In the genomic region with DNA sequence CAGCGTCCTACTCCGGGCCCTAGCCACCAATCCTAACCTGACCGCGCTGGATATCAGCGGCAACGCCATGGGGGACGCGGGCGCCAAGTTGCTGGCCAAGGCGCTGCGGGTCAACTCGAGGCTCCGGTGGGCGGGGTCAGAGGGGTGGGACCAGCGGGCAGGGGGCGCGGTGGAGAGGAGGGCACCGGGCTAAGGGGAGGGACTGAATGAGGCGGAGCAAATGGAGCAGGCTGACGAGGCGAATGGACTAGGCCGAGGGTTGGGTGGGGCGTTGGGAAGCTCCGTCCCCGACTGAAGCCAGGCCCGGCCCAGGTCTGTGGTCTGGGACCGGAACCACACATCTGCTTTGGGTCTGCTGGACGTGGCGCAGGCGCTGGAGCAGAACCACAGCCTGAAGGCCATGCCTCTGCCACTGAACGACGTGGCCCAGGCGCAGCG, we compare ENCODE assay signal across 11 cellular contexts. TPM values are rescaled to one million over a fixed set of nuclear protein-coding genes. Genes with fewer than 3 reads are reported as not detected.
DNase-seq lines count a peak whose midpoint lies in the region; ATAC-seq and TF ChIP-seq lines count a peak whose summit lies in the region.
"Had no signal": no experiment of that assay in that cellular context is flagged by ENCODE, and none has a peak within 500 bp of the region (broad histone marks: within the 10 kb centered on the region; RNA-seq: fewer than 3 reads in every experiment).

No MANE protein-coding gene starts in this region.

- H3K27me3 ChIP-seq in IMR-90 (ENCODE audit: control insufficient read depth, insufficient read depth, low read length) (peaks cover 74% of the 10 kb centered on the region), osteoblast (ENCODE audit: insufficient read depth, low read length) (peaks cover 88% of the 10 kb centered on the region)

- H3K79me2 ChIP-seq in osteoblast (ENCODE audit: insufficient read depth, low read length): no peaks in the 10 kb centered on the region

- H3K14ac ChIP-seq in IMR-90 (replicated peaks; ENCODE audit: low read depth, low read length): no peak overlapping the region

- POLR2A ChIA-PET in IMR-90 (lab: Charles Lee; ENCODE audit: unreplicated experiment): interaction anchor here (0.6 kb wide), 1 partner anchor 128 kb away, joined by 13 read pairs; no protein-coding TSS in a partner anchor

- WGBS in IMR-90 (ENCODE audit: extremely low coverage in 2 of 2, insufficient read length in 1 of 2), 2 experiments: 5% methylated on average over 18 of the region's 34 CpGs; no CpG with 5 or more reads in 1 of the 2 experiments

- CTCF ChIA-PET in IMR-90 (lab: Yijun Ruan, JAX): interaction anchor here (0.7 to 1.1 kb wide), 2 partner anchors 19 to 128 kb away, joined by 3 to 4 read pairs; no protein-coding TSS in a partner anchor

- no peak overlapping the region for H2BK15ac ChIP-seq in IMR-90 (ENCODE audit: low read depth, low read length)

- no peak overlapping the region for H3K56ac ChIP-seq in IMR-90 (ENCODE audit: extremely low read depth, insufficient read depth, low read length)

- intact Hi-C loops in IMR-90 (cut with micrococcal nuclease) (no loop called here), left ventricle myocardium superior (cut with micrococcal nuclease) (no loop called here)

- in situ Hi-C loops in IMR-90 (cut with MboI; ENCODE audit: low sequenced_read_pairs): no loop called here

- no peak overlapping the region for H2AK5ac ChIP-seq in IMR-90 (ENCODE audit: low read depth, low read length)

- H3K9me3 ChIP-seq in IMR-90 (ENCODE audit: control insufficient read depth, insufficient read depth, low read length) (no peaks in the 10 kb centered on the region), osteoblast (ENCODE audit: low read depth, low read length) (no peaks in the 10 kb centered on the region)

- H3K4me2 ChIP-seq in IMR-90 (ENCODE audit: low read depth, low read length): no peak overlapping the region; the same call in 1 of the 2 replicates
- no peak overlapping the region for H3K4me2 ChIP-seq in osteoblast (ENCODE audit: insufficient read depth, low read length)

- H3K4me3 ChIP-seq in IMR-90 (ENCODE audit: insufficient read depth, low read depth, low read length) (no peak overlapping the region), osteoblast (ENCODE audit: insufficient read depth, low read length) (no peak overlapping the region)

- BruUV-seq in IMR-90 (replicated peaks; lab: Mats Ljungman, UMichigan): no TSS peak

- H3K9me1 ChIP-seq in IMR-90 (ENCODE audit: insufficient read depth, low read length): no peaks in the 10 kb centered on the region

- no peaks in the 10 kb centered on the region for H3K36me3 ChIP-seq in IMR-90 (ENCODE audit: control insufficient read depth, insufficient read depth, low read length)
- H3K36me3 ChIP-seq in osteoblast (ENCODE audit: insufficient read depth, low read length): no peaks in the 10 kb centered on the region

- H4K5ac ChIP-seq in IMR-90 (ENCODE audit: low read depth, low read length): no peak overlapping the region

- H2BK120ac ChIP-seq in IMR-90 (ENCODE audit: low read depth, low read length): no peak overlapping the region

- no peak overlapping the region for H4K91ac ChIP-seq in IMR-90 (ENCODE audit: insufficient read depth, low read depth, low read length)

- H2AK9ac ChIP-seq in IMR-90 (replicated peaks; ENCODE audit: low read depth, low read length, poor library complexity): peak overlapping the region; percentile 55

- TF ChIP-seq RAD21 in IMR-90 (IDR thresholded peaks at IDR 0.05; ENCODE audit: low read length): no peak

- H3K79me1 ChIP-seq in IMR-90 (ENCODE audit: low read depth in 1 of 2, low read length in 2 of 2): no peaks in the 10 kb centered on the region

- H3K18ac ChIP-seq in IMR-90 (ENCODE audit: low read depth, low read length): no peak overlapping the region

- H3K23ac ChIP-seq in IMR-90 (ENCODE audit: low read depth, low read length): no peak overlapping the region

- H3K27ac ChIP-seq in IMR-90 (ENCODE audit: insufficient read depth, low read length): no peak overlapping the region
- no peak overlapping the region for H3K27ac ChIP-seq in osteoblast (ENCODE audit: low read depth, low read length)
- H3K27ac ChIP-seq: epithelial cell of prostate had no signal

- H2BK20ac ChIP-seq in IMR-90 (ENCODE audit: low read depth, low read length): no peak overlapping the region

- dilution Hi-C loops in IMR-90 (cut with HindIII; ENCODE audit: low sequenced_read_pairs, unreplicated experiment): no loop called here

- no peak overlapping the region for H4K8ac ChIP-seq in IMR-90 (ENCODE audit: low read depth in 2 of 2, low read length in 2 of 2)

- H4K20me1 ChIP-seq in IMR-90 (ENCODE audit: insufficient read depth, low read length) (peaks cover 9% of the 10 kb centered on the region), osteoblast (ENCODE audit: insufficient read depth, low read length) (peaks cover 9% of the 10 kb centered on the region)

- no peak overlapping the region for H2BK5ac ChIP-seq in IMR-90 (ENCODE audit: low read depth, low read length, poor library complexity, severe bottlenecking)

- no peak overlapping the region for H3K4ac ChIP-seq in IMR-90 (ENCODE audit: low read depth, low read length)

- H2AFZ ChIP-seq in IMR-90 (replicated peaks; ENCODE audit: low read length, poor library complexity): peak overlapping the region; percentile 32
- H2AFZ ChIP-seq in osteoblast (ENCODE audit: low read length): no peak overlapping the region

- peaks cover 4% of the 10 kb centered on the region; the same call in 1 of the 2 replicates for H3K4me1 ChIP-seq in IMR-90 (ENCODE audit: control insufficient read depth, insufficient read depth, low read length)
- H3K4me1 ChIP-seq in osteoblast (ENCODE audit: insufficient read depth, low read length): no peaks in the 10 kb centered on the region

- TF ChIP-seq CTCF in IMR-90 (conservative IDR thresholded peaks at IDR 0.05; ENCODE audit: low read depth, low read length) (no peak), osteoblast (IDR thresholded peaks at IDR 0.05; ENCODE audit: extremely low read depth, low read depth, low read length) (no peak)

- no peak for TF ChIP-seq POLR2A in IMR-90 (IDR thresholded peaks at IDR 0.05; ENCODE audit: low read depth, low read length)

- H3K9ac ChIP-seq in IMR-90 (ENCODE audit: low read depth, low read length): no peak overlapping the region

- no peak for ATAC-seq in IMR-90 (ENCODE audit: low read depth)
- peak; percentile 50 for ATAC-seq in left ventricle myocardium superior

- DNase-seq in IMR-90: no peak
- DNase-seq in left ventricle myocardium superior: peak; percentile 53
- DNase-seq in osteoblast (ENCODE audit: insufficient read length, low spot score, missing footprints): peak; percentile 96
- DNase-seq in NCI-H748 treated with DMSO at 0.1 percent for 48 hours (lab: John Stamatoyannopoulos, UW): no peak
- no peak for DNase-seq in AG08395 (ENCODE audit: low spot score)
- no peak for DNase-seq in activated CD4-positive, CD25-positive, alpha-beta regulatory T cell treated with anti-CD3 and anti-CD28 coated beads, Interleukin-2, amount 50 U/mL, for 72 hours
- DNase-seq: activated T-cell treated with anti-CD3 and anti-CD28 coated beads, Interleukin-2, amount 50 U/mL, for 1 hour; CD4-positive, alpha-beta memory T cell; NCI-H345; SW 1271 had no signal

TF ChIP-seq in IMR-90, 13 proteins besides CTCF, POLR2A, EP300 and RAD21 (continues in another document):
- TF ChIP-seq RCOR1 (IDR thresholded peaks at IDR 0.05; ENCODE audit: insufficient replicate concordance, low read length) (no peak), RFX5 (IDR thresholded peaks at IDR 0.05; ENCODE audit: low read depth, low read length) (no peak), SMC3 (IDR thresholded peaks at IDR 0.05; ENCODE audit: low read depth, low read length) (no peak), MXI1 (IDR thresholded peaks at IDR 0.05; ENCODE audit: borderline replicate concordance, low read depth, low read length) (no peak), CHD1 (IDR thresholded peaks at IDR 0.05; ENCODE audit: low read depth, low read length) (no peak)
- TF ChIP-seq, protein P1, sequence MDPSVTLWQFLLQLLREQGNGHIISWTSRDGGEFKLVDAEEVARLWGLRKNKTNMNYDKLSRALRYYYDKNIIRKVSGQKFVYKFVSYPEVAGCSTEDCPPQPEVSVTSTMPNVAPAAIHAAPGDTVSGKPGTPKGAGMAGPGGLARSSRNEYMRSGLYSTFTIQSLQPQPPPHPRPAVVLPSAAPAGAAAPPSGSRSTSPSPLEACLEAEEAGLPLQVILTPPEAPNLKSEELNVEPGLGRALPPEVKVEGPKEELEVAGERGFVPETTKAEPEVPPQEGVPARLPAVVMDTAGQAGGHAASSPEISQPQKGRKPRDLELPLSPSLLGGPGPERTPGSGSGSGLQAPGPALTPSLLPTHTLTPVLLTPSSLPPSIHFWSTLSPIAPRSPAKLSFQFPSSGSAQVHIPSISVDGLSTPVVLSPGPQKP (IDR thresholded peaks at IDR 0.05; ENCODE audit: borderline replicate concordance, low read depth, low read length): no peak

RNA-seq across cellular contexts. Expression of gene CARMIL2, which starts 4.6 kb away (rescaled TPM):
- total RNA-seq in IMR-90 (2012; rRNA removed) (0.18 and 0.28 TPM in 2 replicates), left ventricle myocardium superior (0.94 TPM), osteoblast (under 0.01 TPM in 2 replicates)
- 0.77 and 0.97 TPM in 2 replicates for polyA plus RNA-seq in IMR-90 (2012; rRNA removed)
- 0.65 and 0.75 TPM in 2 replicates for polyA plus RNA-seq in IMR-90 (2012; cell fraction: cytosol; rRNA removed)
- 2.3 and 3.8 TPM in 2 replicates for polyA plus RNA-seq in IMR-90 (2012; cell fraction: nucleus; rRNA removed; ENCODE audit: low replicate concordance)

RNA-seq across cellular contexts. Expression of gene ACD, which starts 10.5 kb away (rescaled TPM):
- total RNA-seq in IMR-90 (2012; rRNA removed) (12.8 and 15.6 TPM in 2 replicates), left ventricle myocardium superior (7.8 TPM), osteoblast (16.5 and 18.8 TPM in 2 replicates)
- polyA plus RNA-seq in IMR-90 (2012; rRNA removed): 31.1 and 38.9 TPM in 2 replicates
- polyA plus RNA-seq in IMR-90 (2012; cell fraction: cytosol; rRNA removed): 20.0 and 29.8 TPM in 2 replicates
- polyA plus RNA-seq in IMR-90 (2012; cell fraction: nucleus; rRNA removed; ENCODE audit: low replicate concordance): 49.6 and 116 TPM in 2 replicates

RNA-seq across cellular contexts. Expression of gene PARD6A, which starts 11.2 kb away (rescaled TPM):
- 0.28 and 0.36 TPM in 2 replicates for total RNA-seq in IMR-90 (2012; rRNA removed)
- polyA plus RNA-seq in IMR-90 (2012; rRNA removed): 0.55 and 0.65 TPM in 2 replicates
- 0.82 and 0.94 TPM in 2 replicates for polyA plus RNA-seq in IMR-90 (2012; cell fraction: cytosol; rRNA removed)
- polyA plus RNA-seq in IMR-90 (2012; cell fraction: nucleus; rRNA removed; ENCODE audit: low replicate concordance): 0.32 and 0.49 TPM in 2 replicates
- total RNA-seq in left ventricle myocardium superior: 3.7 TPM
- 2.4 and 2.9 TPM in 2 replicates for total RNA-seq in osteoblast

RNA-seq across cellular contexts. Expression of gene ENKD1, which starts 17.0 kb away (rescaled TPM):
- 2.9 and 3.1 TPM in 2 replicates for total RNA-seq in IMR-90 (2012; rRNA removed)
- 6.3 and 7.8 TPM in 2 replicates for polyA plus RNA-seq in IMR-90 (2012; rRNA removed)
- 3.9 and 8.2 TPM in 2 replicates for polyA plus RNA-seq in IMR-90 (2012; cell fraction: cytosol; rRNA removed)
- 20.0 and 44.8 TPM in 2 replicates for polyA plus RNA-seq in IMR-90 (2012; cell fraction: nucleus; rRNA removed; ENCODE audit: low replicate concordance)
- 9.8 TPM for total RNA-seq in left ventricle myocardium superior
- total RNA-seq in osteoblast: 13.3 and 15.9 TPM in 2 replicates

RNA-seq across cellular contexts. Expression of gene C16orf86, which starts 17.1 kb away (rescaled TPM):
- total RNA-seq in IMR-90 (2012; rRNA removed): 0.28 and 0.54 TPM in 2 replicates
- 0.63 and 0.70 TPM in 2 replicates for polyA plus RNA-seq in IMR-90 (2012; rRNA removed)
- 1.00 and 1.9 TPM in 2 replicates for polyA plus RNA-seq in IMR-90 (2012; cell fraction: cytosol; rRNA removed)
- polyA plus RNA-seq in IMR-90 (2012; cell fraction: nucleus; rRNA removed; ENCODE audit: low replicate concordance): 1.9 and 3.9 TPM in 2 replicates
- 2.2 TPM for total RNA-seq in left ventricle myocardium superior
- total RNA-seq in osteoblast: 6.2 and 6.9 TPM in 2 replicates

Comparison
In these comparisons a context has a peak if more than half of its experiments do, and no peak if none do; other contexts are left out.
1. DNase-seq: peak in left ventricle myocardium superior (single experiment) and osteoblast (single experiment); none in IMR-90 (single experiment), NCI-H748 treated with DMSO at 0.1 percent for 48 hours (single experiment), AG08395 (single experiment) and activated CD4-positive, CD25-positive, alpha-beta regulatory T cell treated with anti-CD3 and anti-CD28 coated beads, Interleukin-2, amount 50 U/mL, for 72 hours (single experiment).